Comparison of ENCODE assay signal across 1 cellular context in genomic region chr1:233959089-233959488, GRCh38.
A peak's percentile ranks its signal among the peaks of the same experiment; 100 is the strongest.
TF ChIP-seq lines count a peak whose summit lies in the region.

No MANE protein-coding gene starts in this region.

TF ChIP-seq in K562, 482 proteins besides CTCF, POLR2A, EP300 and RAD21 (continued from another document):
- TF ChIP-seq ATF3 (IDR thresholded peaks at IDR 0.05) (no peak), ATF3 (CRISPR knock-in tag; conservative IDR thresholded peaks at IDR 0.05) (no peak), CEBPB (tag; IDR thresholded peaks at IDR 0.05) (peak; percentile 57), ZNF655 (CRISPR knock-in tag; IDR thresholded peaks at IDR 0.05) (no peak), ZNF232 (CRISPR knock-in tag; IDR thresholded peaks at IDR 0.05) (no peak), NR2C1 (IDR thresholded peaks at IDR 0.05) (no peak), NR2C1 (tag; IDR thresholded peaks at IDR 0.05) (no peak)
